ENCODE assay signal across 16 cellular contexts in genomic region chr14:99264691-99265090, GRCh38. TPM values are rescaled to one million over a fixed set of nuclear protein-coding genes. Genes with fewer than 3 reads are reported as not detected.
DNase-seq lines count a peak whose midpoint lies in the region; ATAC-seq and TF ChIP-seq lines count a peak whose summit lies in the region.
"Had no signal": no experiment of that assay in that cellular context is flagged by ENCODE, and none has a peak within 500 bp of the region (broad histone marks: within the 10 kb centered on the region; RNA-seq: fewer than 3 reads in every experiment).

No MANE protein-coding gene starts in this region.

- no peaks in the 10 kb centered on the region for H3K36me3 Mint-ChIP-seq in type B pancreatic cell

- H3K27me3 ChIP-seq in foreskin keratinocyte, result no peaks in the 10 kb centered on the region

- H3K9me3 Mint-ChIP-seq in type B pancreatic cell, result no peaks in the 10 kb centered on the region
- H3K9me3 Mint-ChIP-seq: HFFc6 had no signal

- H3K4me3 Mint-ChIP-seq in type B pancreatic cell, result peak overlapping the region; percentile 82
- H3K4me3 Mint-ChIP-seq: HFFc6 had no signal

- DNase-seq in stimulated activated CD4-positive, alpha-beta T cell treated with anti-CD3 and anti-CD28 coated beads, Interleukin-15, amount 100 ng/mL, for 24 hours, result peak; percentile 38
- DNase-seq in stimulated activated CD4-positive, alpha-beta T cell treated with anti-CD3 and anti-CD28 coated beads, Interleukin-1b, Interleukin-23, amount 100 ng/mL, for 48 hours, result no peak
- DNase-seq in activated T-cell treated with anti-CD3 and anti-CD28 coated beads, Interleukin-2, amount 50 U/mL, for 48 hours, result peak; percentile 44 to 46
- DNase-seq in foreskin keratinocyte, result no peak
- DNase-seq in type B pancreatic cell (ENCODE audit: extremely low spot score, unreplicated experiment), result no peak
- no peak for DNase-seq in omental fat pad (ENCODE audit: low spot score)
- DNase-seq in NCI-H526 (lab: John Stamatoyannopoulos, UW), result no peak
- DNase-seq: colonic mucosa, DMS 273 treated with DMSO at 0.1 percent for 48 hours, HFFc6, NCI-H1092 treated with DMSO at 0.1 percent for 48 hours, psoas muscle, SHP77, T-helper 9 cell had no signal

- no peak for ATAC-seq in foreskin keratinocyte
- ATAC-seq in omental fat pad (ENCODE audit: low FRiP score), result no peak
- no peak for ATAC-seq in HG03196 (IDR thresholded peaks at IDR 0.05; ENCODE audit: unreplicated experiment)
- ATAC-seq: psoas muscle had no signal

- peaks cover 53% of the 10 kb centered on the region for H3K27me3 Mint-ChIP-seq in type B pancreatic cell

- peak overlapping the region; percentile 92 for H3K27ac ChIP-seq in foreskin keratinocyte
- H3K27ac ChIP-seq: colonic mucosa, psoas muscle, tibial artery had no signal

- peaks cover 77% of the 10 kb centered on the region for H3K4me1 Mint-ChIP-seq in type B pancreatic cell (ENCODE audit: unreplicated experiment)

- H3K4me1 ChIP-seq in foreskin keratinocyte, result peaks cover 50% of the 10 kb centered on the region
- H3K4me1 ChIP-seq: colonic mucosa had no signal

- peak overlapping the region; percentile 54 for H3K27ac Mint-ChIP-seq in type B pancreatic cell
- H3K27ac Mint-ChIP-seq: HFFc6 had no signal

- no peak for TF ChIP-seq CTCF in foreskin keratinocyte (conservative IDR thresholded peaks at IDR 0.05)
- TF ChIP-seq CTCF in type B pancreatic cell (conservative IDR thresholded peaks at IDR 0.05), result no peak
- TF ChIP-seq CTCF in omental fat pad (IDR thresholded peaks at IDR 0.05), result no peak

RNA-seq across cellular contexts. Expression of gene BCL11B, which starts 7.3 kb away (rescaled TPM):
- 15.4 and 16.3 TPM in 2 replicates for total RNA-seq in foreskin keratinocyte
- polyA plus RNA-seq in foreskin keratinocyte, result 3.8 and 4.4 TPM in 2 replicates
- 11.4 and 32.0 TPM in 2 replicates for total RNA-seq in type B pancreatic cell (ENCODE audit: low replicate concordance)
- total RNA-seq in omental fat pad, result 1 to 10 TPM in 1 of 4 donors, under 1 TPM in 3; 0.56 to 2.0 (median 0.77) TPM

Comparison
In these comparisons a context has a peak if more than half of its experiments do, and no peak if none do; other contexts are left out.
1. DNase-seq: peak in stimulated activated CD4-positive, alpha-beta T cell treated with anti-CD3 and anti-CD28 coated beads, Interleukin-15, amount 100 ng/mL, for 24 hours (single experiment) and activated T-cell treated with anti-CD3 and anti-CD28 coated beads, Interleukin-2, amount 50 U/mL, for 48 hours (2 of 2); none in stimulated activated CD4-positive, alpha-beta T cell treated with anti-CD3 and anti-CD28 coated beads, Interleukin-1b, Interleukin-23, amount 100 ng/mL, for 48 hours (single experiment), foreskin keratinocyte (0 of 2), type B pancreatic cell (single experiment), omental fat pad (single experiment) and NCI-H526 (0 of 2).